In genomic region chr2:59732861-59733603, GRCh38 we compare ENCODE assay signal across 12 cellular contexts.
"Had no signal": no experiment of that assay in that cellular context is flagged by ENCODE, and none has a peak within 500 bp of the region (broad histone marks: within the 10 kb centered on the region; RNA-seq: fewer than 3 reads in every experiment).

No MANE protein-coding gene starts in this region.

- H3K27ac ChIP-seq: esophagus squamous epithelium, parathyroid adenoma, skin epidermis, transverse colon had no signal

- H3K9me3 ChIP-seq: esophagus squamous epithelium, transverse colon had no signal

- H3K4me3 ChIP-seq: esophagus squamous epithelium, skin epidermis, transverse colon had no signal

- H3K36me3 ChIP-seq: esophagus squamous epithelium, transverse colon had no signal

- H3K4me1 ChIP-seq: esophagus squamous epithelium, parathyroid adenoma, transverse colon had no signal

- ATAC-seq: activated CD4-positive, alpha-beta T cell treated with anti-CD3 and anti-CD28 coated beads for 36 hours had no signal

- H3K27me3 ChIP-seq: esophagus squamous epithelium, transverse colon had no signal

- DNase-seq: activated CD4-positive, alpha-beta memory T cell treated with anti-CD3 and anti-CD28 coated beads, Interleukin-2, amount 10 ng/mL, durations not matched to agents 7 days and 5 days; activated CD4-positive, alpha-beta T cell treated with anti-CD3 and anti-CD28 coated beads for 36 hours; activated gamma-delta T cell treated with Interleukin-2 at 50 U/mL for 16 hours; activated naive CD8-positive, alpha-beta T cell treated with anti-CD3 and anti-CD28 coated beads for 36 hours; activated T-cell treated with anti-CD3 and anti-CD28 coated beads, Interleukin-2, amount 50 U/mL, for 48 hours; esophagus squamous epithelium; foreskin fibroblast; head of caudate nucleus; SW 1271; transverse colon had no signal
